ENCODE assay signal across 15 cellular contexts in genomic region chr7:99890348-99890747, GRCh38. TPM values are rescaled to one million over a fixed set of nuclear protein-coding genes. Genes with fewer than 3 reads are reported as not detected.
"Had no signal": no experiment of that assay in that cellular context is flagged by ENCODE, and none has a peak within 500 bp of the region (broad histone marks: within the 10 kb centered on the region; RNA-seq: fewer than 3 reads in every experiment).

No MANE protein-coding gene starts in this region.

RNA-seq across cellular contexts. Expression of gene OR2AE1, which starts 13.5 kb away (rescaled TPM):
- total RNA-seq: activated naive CD4-positive, alpha-beta T cell treated with anti-CD3 and anti-CD28 coated beads for 36 hours; activated naive CD8-positive, alpha-beta T cell treated with anti-CD3 and anti-CD28 coated beads for 36 hours; ascending aorta; astrocyte; bronchial epithelial cell; cardiac muscle cell; cardiac septum; chondrocyte had no signal
- polyA plus RNA-seq: adipose tissue, adrenal gland, aorta, cardiac muscle cell had no signal

RNA-seq across cellular contexts. Expression of gene GJC3, which starts 39.1 kb away (rescaled TPM):
- total RNA-seq: activated naive CD8-positive, alpha-beta T cell treated with anti-CD3 and anti-CD28 coated beads, Interleukin-2, amount 10 ng/mL, durations not matched to agents 7 days and 5 days; activated T-helper 17 cell treated with anti-CD3 and anti-CD28 coated beads, Interleukin-2, amount 50 U/mL, for 72 hours; adrenal gland; ascending aorta; astrocyte; body of pancreas; bronchial epithelial cell; cardiac muscle cell; cardiac septum; cerebellum; chondrocyte had no signal
- polyA plus RNA-seq: aorta, cardiac muscle cell had no signal
